Comparison of ENCODE assay signal across 8 cellular contexts in the genomic region with DNA sequence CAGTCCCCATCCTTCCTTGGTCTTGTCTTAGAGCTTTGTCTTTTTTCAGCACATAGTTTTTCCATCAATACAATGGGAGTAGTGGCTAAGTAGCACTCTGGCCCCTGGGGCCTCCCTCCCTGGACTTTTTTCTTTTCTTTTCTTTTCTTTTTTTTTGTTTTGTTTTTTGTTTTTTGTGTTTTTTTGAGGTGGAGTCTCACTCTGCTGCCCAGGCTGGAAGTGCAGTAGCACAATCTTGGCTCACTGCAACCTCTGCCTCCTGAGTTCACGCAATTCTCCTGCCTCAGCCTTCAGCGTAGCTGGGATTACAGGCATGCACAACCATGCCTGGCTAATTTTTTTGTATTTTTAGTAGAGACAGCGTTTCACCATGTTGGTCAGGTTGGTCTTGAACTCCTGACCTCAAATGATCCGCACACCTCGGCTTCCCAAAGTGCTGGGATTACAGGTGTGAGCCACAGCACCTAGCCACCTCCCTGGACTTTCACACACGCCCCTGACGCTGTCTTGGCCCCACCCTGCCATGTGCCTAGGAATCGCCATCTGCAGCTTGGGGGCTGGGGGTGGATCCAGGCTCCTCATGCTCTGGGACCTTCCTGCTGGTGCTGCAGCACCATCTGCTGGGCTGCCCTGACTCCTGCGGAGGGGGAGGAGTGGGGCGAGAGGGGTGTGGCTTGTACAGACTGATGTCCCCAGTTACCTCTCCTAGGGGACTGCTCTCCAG. TPM values are rescaled to one million over a fixed set of nuclear protein-coding genes. Genes with fewer than 3 reads are reported as not detected.
A peak's percentile ranks its signal among the peaks of the same experiment; 100 is the strongest.
DNase-seq lines count a peak whose midpoint lies in the region; ATAC-seq and TF ChIP-seq lines count a peak whose summit lies in the region.

No MANE protein-coding gene starts in this region.

- H3F3A ChIP-seq in SU-DHL-6 (ENCODE audit: insufficient read depth), result no peaks in the 10 kb centered on the region

- peak overlapping the region; percentile 91 for H3K4me3 Mint-ChIP-seq in activated naive CD8-positive, alpha-beta T cell treated with anti-CD3 and anti-CD28 coated beads for 36 hours

- H3K36me3 Mint-ChIP-seq in activated naive CD8-positive, alpha-beta T cell treated with anti-CD3 and anti-CD28 coated beads for 36 hours, result peaks cover 20% of the 10 kb centered on the region

- intact Hi-C loops in head of caudate nucleus (cut with DNase I) (loop anchor here (2.0 to 5.0 kb wide), 2 partner anchors 162 to 174 kb away; no protein-coding TSS in a partner anchor), tibial artery (cut with DNase I; ENCODE audit: low total_unique reads) (loop anchor here (2.0 to 10.0 kb wide), 3 partner anchors 162 to 420 kb away; a partner anchor contains a TSS)

- H3K79me1 ChIP-seq in trophoblast cell (ENCODE audit: low read length), result peaks cover 20% of the 10 kb centered on the region

- H3K23ac ChIP-seq in trophoblast cell (ENCODE audit: low read length), result no peak overlapping the region

- peak overlapping the region; percentile 81 to 100 (median 96) for H3K4me3 ChIP-seq in BLaER1 treated with 17β-estradiol and CSF1 and Interleukin-3, amounts not matched to agents 10 nM and 100 nM
- H3K4me3 ChIP-seq in SU-DHL-6 (ENCODE audit: insufficient read depth, low read length, poor library complexity, severe bottlenecking) (no peak overlapping the region), trophoblast cell (ENCODE audit: low read depth, low read length) (no peak overlapping the region), tibial artery (peak overlapping the region; percentile 86 to 97)

- H3K4me1 Mint-ChIP-seq in activated naive CD8-positive, alpha-beta T cell treated with anti-CD3 and anti-CD28 coated beads for 36 hours, result peaks cover 48% of the 10 kb centered on the region

- H3K36me3 ChIP-seq in BLaER1 treated with 17β-estradiol and CSF1 and Interleukin-3, amounts not matched to agents 10 nM and 100 nM, result peaks cover 40 to 46% (median 43%) of the 10 kb centered on the region in 11 experiments
- H3K36me3 ChIP-seq in SU-DHL-6 (ENCODE audit: low read length) (no peaks in the 10 kb centered on the region), trophoblast cell (ENCODE audit: control insufficient read depth in 1 of 2, insufficient read depth in 2 of 2, low read length in 2 of 2) (peaks cover 27 to 37% of the 10 kb centered on the region in 2 experiments), tibial artery (peaks cover 34 to 39% (median 37%) of the 10 kb centered on the region in 3 donors)

- H3K9me3 ChIP-seq in BLaER1 treated with 17β-estradiol and CSF1 and Interleukin-3, amounts not matched to agents 10 nM and 100 nM (replicated peaks in 1 of 11), result no peaks in the 10 kb centered on the region
- H3K9me3 ChIP-seq in SU-DHL-6 (ENCODE audit: insufficient read depth, low read length), result no peaks in the 10 kb centered on the region
- peaks cover 3% of the 10 kb centered on the region for H3K9me3 ChIP-seq in trophoblast cell (ENCODE audit: insufficient read depth, low read depth, low read length)
- H3K9me3 ChIP-seq in tibial artery, result no peaks in the 10 kb centered on the region

- no peak overlapping the region for H2BK120ac ChIP-seq in trophoblast cell (ENCODE audit: insufficient read depth, low read length, poor library complexity)

- H4K8ac ChIP-seq in trophoblast cell (ENCODE audit: low read depth, low read length), result no peak overlapping the region

- H3K9me3 Mint-ChIP-seq in activated naive CD8-positive, alpha-beta T cell treated with anti-CD3 and anti-CD28 coated beads for 36 hours, result no peaks in the 10 kb centered on the region

- H3K27ac Mint-ChIP-seq in activated naive CD8-positive, alpha-beta T cell treated with anti-CD3 and anti-CD28 coated beads for 36 hours, result peak overlapping the region; percentile 80

- H3K14ac ChIP-seq in trophoblast cell (ENCODE audit: low read length), result no peak overlapping the region

- peak overlapping the region; percentile 91 to 99 (median 96) for H3K4me2 ChIP-seq in BLaER1 treated with 17β-estradiol and CSF1 and Interleukin-3, amounts not matched to agents 10 nM and 100 nM
- H3K4me2 ChIP-seq in SU-DHL-6 (ENCODE audit: low read depth, low read length, poor library complexity, severe bottlenecking) (peak overlapping the region; percentile 72), trophoblast cell (ENCODE audit: low read length) (no peak overlapping the region)

- H2AK5ac ChIP-seq in trophoblast cell (ENCODE audit: low read length), result no peak overlapping the region

- H2BK12ac ChIP-seq in trophoblast cell (ENCODE audit: low read length), result no peak overlapping the region

- H3K9me2 ChIP-seq in SU-DHL-6 (replicated peaks; ENCODE audit: insufficient read depth, low read length), result no peaks in the 10 kb centered on the region

- H3K4me1 ChIP-seq in BLaER1 treated with 17β-estradiol and CSF1 and Interleukin-3, amounts not matched to agents 10 nM and 100 nM, result peaks cover 71 to 82% (median 79%) of the 10 kb centered on the region in 10 experiments
- H3K4me1 ChIP-seq in trophoblast cell (ENCODE audit: control insufficient read depth in 1 of 2, insufficient read depth in 2 of 2, low read length in 2 of 2) (peaks cover 18 to 23% of the 10 kb centered on the region in 2 experiments), tibial artery (peaks cover 0 to 71% (median 61%) of the 10 kb centered on the region in 4 donors)

- peak overlapping the region; percentile 87 to 99 (median 97) for H3K9ac ChIP-seq in BLaER1 treated with 17β-estradiol and CSF1 and Interleukin-3, amounts not matched to agents 10 nM and 100 nM
- peak overlapping the region; percentile 97 for H3K9ac ChIP-seq in SU-DHL-6 (ENCODE audit: low read length)
- H3K9ac ChIP-seq in trophoblast cell (ENCODE audit: low read length), result no peak overlapping the region

- peaks cover 67% of the 10 kb centered on the region for H3K79me2 ChIP-seq in SU-DHL-6 (ENCODE audit: insufficient read depth, low read length)
- peaks cover 14% of the 10 kb centered on the region for H3K79me2 ChIP-seq in trophoblast cell (ENCODE audit: control insufficient read depth, insufficient read depth, low read length, poor library complexity)

- DNase-seq in NCI-H1092 (lab: John Stamatoyannopoulos, UW), result peak; percentile 54
- DNase-seq in activated naive CD8-positive, alpha-beta T cell treated with anti-CD3 and anti-CD28 coated beads for 36 hours, result peak; percentile 89
- DNase-seq in head of caudate nucleus, result peak; percentile 80 to 95 (median 90)
- peak; percentile 92 to 93 for DNase-seq in trophoblast cell
- peak; percentile 94 to 97 for DNase-seq in tibial artery

- H2AFZ ChIP-seq in SU-DHL-6 (ENCODE audit: low read depth, low read length, severe bottlenecking) (no peak overlapping the region), trophoblast cell (ENCODE audit: insufficient read depth, low read length, poor library complexity) (no peak overlapping the region)

- peaks cover 68 to 76% (median 75%) of the 10 kb centered on the region in 11 experiments for H4K20me1 ChIP-seq in BLaER1 treated with 17β-estradiol and CSF1 and Interleukin-3, amounts not matched to agents 10 nM and 100 nM
- peaks cover 16% of the 10 kb centered on the region for H4K20me1 ChIP-seq in SU-DHL-6 (ENCODE audit: low read depth, low read length)

- WGBS in trophoblast cell (ENCODE audit: extremely low coverage, insufficient coverage, insufficient read length), result no CpG with 5 or more reads among the region's 10 CpGs

- no peak overlapping the region for H2BK5ac ChIP-seq in trophoblast cell (ENCODE audit: low read depth, low read length, poor library complexity)

- H3K4ac ChIP-seq in trophoblast cell (ENCODE audit: low read depth, low read length), result no peak overlapping the region

- no peak overlapping the region for H3K18ac ChIP-seq in trophoblast cell (ENCODE audit: low read length)

- peaks cover 3% of the 10 kb centered on the region for H3K27me3 Mint-ChIP-seq in activated naive CD8-positive, alpha-beta T cell treated with anti-CD3 and anti-CD28 coated beads for 36 hours

- peak; percentile 78 for TF ChIP-seq CTCF in SU-DHL-6 (IDR thresholded peaks at IDR 0.05; ENCODE audit: insufficient read depth, low read length, poor library complexity, severe bottlenecking)
- TF ChIP-seq CTCF in tibial artery (IDR thresholded peaks at IDR 0.05), result peak; percentile 96 to 98

- H3K27me3 ChIP-seq in BLaER1 treated with 17β-estradiol and CSF1 and Interleukin-3, amounts not matched to agents 10 nM and 100 nM, result no peaks in the 10 kb centered on the region
- H3K27me3 ChIP-seq in SU-DHL-6 (ENCODE audit: low read length) (no peaks in the 10 kb centered on the region), trophoblast cell (ENCODE audit: insufficient read depth, low read length) (no peaks in the 10 kb centered on the region), tibial artery (no peaks in the 10 kb centered on the region)

- no peak overlapping the region for H4K12ac ChIP-seq in trophoblast cell (ENCODE audit: low read depth, low read length)

- peak; percentile 26 for ATAC-seq in GM21381 (IDR thresholded peaks at IDR 0.05; ENCODE audit: unreplicated experiment)

- peak overlapping the region; percentile 88 to 98 (median 97) for H3K27ac ChIP-seq in BLaER1 treated with 17β-estradiol and CSF1 and Interleukin-3, amounts not matched to agents 10 nM and 100 nM
- H3K27ac ChIP-seq in SU-DHL-6 (ENCODE audit: low read depth, low read length) (peak overlapping the region; percentile 81), trophoblast cell (ENCODE audit: low read depth, low read length) (no peak overlapping the region), tibial artery (peak overlapping the region; percentile 97 to 100)

- H4K91ac ChIP-seq in trophoblast cell (ENCODE audit: low read depth, low read length), result no peak overlapping the region

RNA-seq across cellular contexts. Expression of a gene that starts 2.8 kb away (rescaled TPM):
- total RNA-seq in activated naive CD8-positive, alpha-beta T cell treated with anti-CD3 and anti-CD28 coated beads for 36 hours, result 10 to 100 TPM; 34.3 to 35.7 TPM
- polyA plus RNA-seq in trophoblast cell (2013), result 9.6 and 9.8 TPM in 2 replicates

RNA-seq across cellular contexts. Expression of a gene that starts 53.6 kb away (rescaled TPM):
- total RNA-seq in activated naive CD8-positive, alpha-beta T cell treated with anti-CD3 and anti-CD28 coated beads for 36 hours, result not detected
- 0.03 and 0.06 TPM in 2 replicates for polyA plus RNA-seq in trophoblast cell (2013)

Comparison
In these comparisons a context has a peak if more than half of its experiments do, and no peak if none do; other contexts are left out.
1. H3K4me3 ChIP-seq: peak in BLaER1 treated with 17β-estradiol and CSF1 and Interleukin-3, amounts not matched to agents 10 nM and 100 nM (10 of 10) and tibial artery (2 of 2); none in SU-DHL-6 (single experiment) and trophoblast cell (single experiment).
2. Peak in every context shown above with its lines, with median percentiles within 50 percentile points of each other: DNase-seq.